Comparison of ENCODE assay signal across 1 cellular context in genomic region chr19:43901395-43902390, GRCh38.
TF ChIP-seq lines count a peak whose summit lies in the region.

No MANE protein-coding gene starts in this region.

TF ChIP-seq in SK-N-SH treated with all-trans-retinoic acid at 6 μM for 48 hours, 23 proteins besides CTCF, POLR2A, EP300 and RAD21 (continued from another document):
- TF ChIP-seq ISL1 (CRISPR knock-in tag; IDR thresholded peaks at IDR 0.05) = no peak
TF ChIP-seq in SK-N-SH treated with all-trans-retinoic acid at 6 μM for 48 hours: peak in this region for 0.
